In genomic region chr11:117837070-117837776, GRCh38 we compare ENCODE assay signal across 16 cellular contexts. TPM values are rescaled to one million over a fixed set of nuclear protein-coding genes. Genes with fewer than 3 reads are reported as not detected.
DNase-seq lines count a peak whose midpoint lies in the region; ATAC-seq and TF ChIP-seq lines count a peak whose summit lies in the region.
"Had no signal": no experiment of that assay in that cellular context is flagged by ENCODE, and none has a peak within 500 bp of the region (broad histone marks: within the 10 kb centered on the region; RNA-seq: fewer than 3 reads in every experiment).

No MANE protein-coding gene starts in this region.

- no peaks in the 10 kb centered on the region for H3K79me2 ChIP-seq in mesendoderm (ENCODE audit: control insufficient read depth, insufficient read depth, low read length)

- no peak overlapping the region for H3K18ac ChIP-seq in mesendoderm (ENCODE audit: low read length)

- WGBS in mesendoderm (ENCODE audit: extremely low coverage, insufficient coverage, low lambda C conversion rate) = no CpG with 5 or more reads among the region's 18 CpGs

- no peak overlapping the region for H2AK5ac ChIP-seq in mesendoderm (ENCODE audit: low read length)

- in situ Hi-C loops in ACHN (cut with HindIII; ENCODE audit: low pct_ligation_motif_present, low pct_unique_long_range_greater_than_20kb, low sequenced_read_pairs) = no loop called here

- no peaks in the 10 kb centered on the region for H3K4me1 ChIP-seq in colonic mucosa
- no peaks in the 10 kb centered on the region for H3K4me1 ChIP-seq in mesendoderm (ENCODE audit: control insufficient read depth, low read depth, low read length)

- H3K27ac ChIP-seq in colonic mucosa (no peak overlapping the region), mesendoderm (ENCODE audit: low read depth, low read length) (no peak overlapping the region)
- H3K27ac ChIP-seq: thyroid gland had no signal

- intact Hi-C loops in colonic mucosa (cut with DNase I) = no loop called here

- no peak overlapping the region for H3K4me3 Mint-ChIP-seq in stimulated activated memory B cell treated with anti-CD40 and anti-IgM and Interleukin-4, amounts not matched to agents 10 μg/mL and 1 μg/mL and 100 μg/mL, for 72 hours
- H3K4me3 Mint-ChIP-seq: activated naive CD4-positive, alpha-beta T cell treated with anti-CD3 and anti-CD28 coated beads, Interleukin-2, amount 10 ng/mL, durations not matched to agents 7 days and 5 days; CD4-positive, alpha-beta memory T cell had no signal

- H2BK5ac ChIP-seq in mesendoderm (ENCODE audit: low read length) = no peak overlapping the region

- H3K36me3 ChIP-seq in colonic mucosa (no peaks in the 10 kb centered on the region), mesendoderm (ENCODE audit: control insufficient read depth, insufficient read depth, low read length) (no peaks in the 10 kb centered on the region)

- no peaks in the 10 kb centered on the region for H3K9me3 ChIP-seq in colonic mucosa
- H3K9me3 ChIP-seq: thyroid gland had no signal

- peak overlapping the region; percentile 14 for H3K27ac Mint-ChIP-seq in stimulated activated memory B cell treated with anti-CD40 and anti-IgM and Interleukin-4, amounts not matched to agents 10 μg/mL and 1 μg/mL and 100 μg/mL, for 72 hours
- H3K27ac Mint-ChIP-seq: activated naive CD4-positive, alpha-beta T cell treated with anti-CD3 and anti-CD28 coated beads, Interleukin-2, amount 10 ng/mL, durations not matched to agents 7 days and 5 days had no signal

- H3K4me2 ChIP-seq in mesendoderm (ENCODE audit: low read length) = no peak overlapping the region

- peaks cover 34% of the 10 kb centered on the region for H3K27me3 Mint-ChIP-seq in stimulated activated memory B cell treated with anti-CD40 and anti-IgM and Interleukin-4, amounts not matched to agents 10 μg/mL and 1 μg/mL and 100 μg/mL, for 72 hours

- no peak overlapping the region for H4K8ac ChIP-seq in mesendoderm (ENCODE audit: low read depth, low read length)

- no peak overlapping the region for H3K4ac ChIP-seq in mesendoderm (ENCODE audit: low read depth, low read length)

- no peaks in the 10 kb centered on the region for H3K36me3 Mint-ChIP-seq in stimulated activated memory B cell treated with anti-CD40 and anti-IgM and Interleukin-4, amounts not matched to agents 10 μg/mL and 1 μg/mL and 100 μg/mL, for 72 hours
- H3K36me3 Mint-ChIP-seq: activated naive CD4-positive, alpha-beta T cell treated with anti-CD3 and anti-CD28 coated beads, Interleukin-2, amount 10 ng/mL, durations not matched to agents 7 days and 5 days; CD4-positive, alpha-beta memory T cell had no signal

- no peak for ATAC-seq in activated CD4-positive, CD25-positive, alpha-beta regulatory T cell treated with anti-CD3 and anti-CD28 coated beads, Interleukin-2, amount 50 U/mL, for 24 hours
- ATAC-seq in stimulated activated memory B cell treated with anti-CD40 and anti-IgM and Interleukin-4, amounts not matched to agents 10 μg/mL and 1 μg/mL and 100 μg/mL, for 72 hours = no peak
- ATAC-seq in GM19328 (IDR thresholded peaks at IDR 0.05; ENCODE audit: unreplicated experiment) = no peak

- H3K9ac ChIP-seq in colonic mucosa (ENCODE audit: low read depth in 2 of 2, low read length in 2 of 2) (no peak overlapping the region), mesendoderm (ENCODE audit: low read length) (no peak overlapping the region)

- H2BK120ac ChIP-seq in mesendoderm (ENCODE audit: low read depth, low read length) = no peak overlapping the region

- no peaks in the 10 kb centered on the region for H3K27me3 ChIP-seq in colonic mucosa
- H3K27me3 ChIP-seq in mesendoderm (ENCODE audit: insufficient read depth, low read length, poor library complexity) = no peaks in the 10 kb centered on the region
- H3K27me3 ChIP-seq: thyroid gland had no signal

- TF ChIP-seq CTCF in colonic mucosa (IDR thresholded peaks at IDR 0.05) = no peak

- DNase-seq in activated CD4-positive, CD25-positive, alpha-beta regulatory T cell treated with anti-CD3 and anti-CD28 coated beads, Interleukin-2, amount 50 U/mL, for 72 hours = peak; percentile 15
- peak; percentile 10 for DNase-seq in colonic mucosa
- peak; percentile 59 for DNase-seq in mesendoderm
- DNase-seq in NCI-H2227 (lab: John Stamatoyannopoulos, UW; ENCODE audit: unreplicated experiment) = no peak
- DNase-seq in ACHN = no peak
- DNase-seq: activated naive CD4-positive, alpha-beta T cell treated with anti-CD3 and anti-CD28 coated beads, Interleukin-2, amount 10 ng/mL, durations not matched to agents 7 days and 5 days; CD4-positive, alpha-beta memory T cell; H7; hippocampal formation; thyroid gland had no signal

- no peak overlapping the region for H4K5ac ChIP-seq in mesendoderm (ENCODE audit: low read length)

- H3K79me1 ChIP-seq in mesendoderm (ENCODE audit: low read length) = no peaks in the 10 kb centered on the region

- no peaks in the 10 kb centered on the region for H3K9me3 Mint-ChIP-seq in stimulated activated memory B cell treated with anti-CD40 and anti-IgM and Interleukin-4, amounts not matched to agents 10 μg/mL and 1 μg/mL and 100 μg/mL, for 72 hours
- H3K9me3 Mint-ChIP-seq: activated naive CD4-positive, alpha-beta T cell treated with anti-CD3 and anti-CD28 coated beads, Interleukin-2, amount 10 ng/mL, durations not matched to agents 7 days and 5 days had no signal

- no peak overlapping the region for H2BK15ac ChIP-seq in mesendoderm (replicated peaks; ENCODE audit: low read depth)

- no peak overlapping the region for H3K23ac ChIP-seq in mesendoderm (ENCODE audit: low read length)

- H3K4me3 ChIP-seq in colonic mucosa (no peak overlapping the region), mesendoderm (ENCODE audit: low read length) (no peak overlapping the region)
- H3K4me3 ChIP-seq: thyroid gland had no signal

- no peak overlapping the region for H3K56ac ChIP-seq in mesendoderm (ENCODE audit: low read length)

- peaks cover 23% of the 10 kb centered on the region for H3K4me1 Mint-ChIP-seq in stimulated activated memory B cell treated with anti-CD40 and anti-IgM and Interleukin-4, amounts not matched to agents 10 μg/mL and 1 μg/mL and 100 μg/mL, for 72 hours
- H3K4me1 Mint-ChIP-seq: activated naive CD4-positive, alpha-beta T cell treated with anti-CD3 and anti-CD28 coated beads, Interleukin-2, amount 10 ng/mL, durations not matched to agents 7 days and 5 days had no signal

RNA-seq across cellular contexts. Expression of gene FXYD2, which starts 12.7 kb away (rescaled TPM):
- total RNA-seq in colonic mucosa = 1 to 10 TPM in 1 of 2 donors, under 1 TPM in 1; 0.98 to 1.5 TPM
- polyA plus RNA-seq in mesendoderm (2013, experiment 1 of 2) = 0.95 TPM
- polyA plus RNA-seq in mesendoderm (2013, experiment 2 of 2) = 1.1 TPM
- total RNA-seq: Daoy, myocyte, RPMI7951 had no signal

RNA-seq across cellular contexts. Expression of gene FXYD6, which starts 39.2 kb away (rescaled TPM):
- 10 to 100 TPM in 1 of 2 donors, 1 to 10 TPM in 1; 6.4 to 29.8 TPM for total RNA-seq in colonic mucosa
- polyA plus RNA-seq in mesendoderm (2013, experiment 1 of 2) = 14.1 TPM
- 14.4 TPM for polyA plus RNA-seq in mesendoderm (2013, experiment 2 of 2)
- total RNA-seq: CD4-positive, alpha-beta memory T cell had no signal

RNA-seq across cellular contexts. Expression of gene DSCAML1, which starts 40.2 kb away (rescaled TPM):
- 1 to 10 TPM; 1.2 to 4.3 TPM for total RNA-seq in colonic mucosa
- polyA plus RNA-seq in mesendoderm (2013, experiment 1 of 2) = 0.06 TPM
- 0.11 TPM for polyA plus RNA-seq in mesendoderm (2013, experiment 2 of 2)
- total RNA-seq: Daoy, myocyte, RPMI7951 had no signal
- polyA plus RNA-seq: CD4-positive, alpha-beta memory T cell had no signal

Comparison
In these comparisons a context has a peak if more than half of its experiments do, and no peak if none do; other contexts are left out.
1. DNase-seq: peak in activated CD4-positive, CD25-positive, alpha-beta regulatory T cell treated with anti-CD3 and anti-CD28 coated beads, Interleukin-2, amount 50 U/mL, for 72 hours (single experiment), colonic mucosa (single experiment) and mesendoderm (single experiment); none in NCI-H2227 (single experiment) and ACHN (single experiment).